ENCODE assay signal across 10 cellular contexts in the genomic region with DNA sequence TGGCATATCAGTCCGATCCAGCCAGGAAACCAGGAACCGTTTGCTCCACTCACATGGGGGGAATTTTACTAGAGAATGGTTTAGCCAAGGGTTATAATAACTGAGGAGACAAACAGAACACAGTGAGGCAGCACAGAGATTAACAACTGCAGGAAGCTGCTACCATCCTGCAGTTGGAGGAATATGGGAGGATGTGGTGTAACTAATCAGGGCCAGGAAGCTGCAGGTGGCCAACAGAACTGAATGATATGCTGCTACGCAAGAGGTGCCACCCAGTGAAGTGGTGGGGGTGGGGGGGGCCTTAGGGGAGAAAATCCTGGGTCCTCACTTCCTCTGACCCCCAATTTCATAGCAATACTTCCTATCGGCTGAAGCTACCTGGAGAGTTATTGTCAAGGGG.
DNase-seq lines count a peak whose midpoint lies in the region; ATAC-seq and TF ChIP-seq lines count a peak whose summit lies in the region.
"Had no signal": no experiment of that assay in that cellular context is flagged by ENCODE, and none has a peak within 500 bp of the region (broad histone marks: within the 10 kb centered on the region; RNA-seq: fewer than 3 reads in every experiment).

No MANE protein-coding gene starts in this region.

- POLR2A ChIA-PET in activated CD4-positive, alpha-beta memory T cell treated with anti-CD3 and anti-CD28 coated beads for 36 hours (lab: Charles Lee): interaction anchor here (0.8 to 1.5 kb wide), 2 partner anchors 14 to 23 kb away, joined by 3 to 5 read pairs; no protein-coding TSS in a partner anchor
- POLR2A ChIA-PET in PC-9 (lab: Charles Lee; ENCODE audit: unreplicated experiment): no interaction called here

- H3K27ac ChIP-seq in neutrophil (peak overlapping the region; percentile 82), PC-9 (no peak overlapping the region)

- H3K27me3 ChIP-seq in neutrophil (no peaks in the 10 kb centered on the region), PC-9 (ENCODE audit: insufficient read depth, low read depth) (no peaks in the 10 kb centered on the region)

- no peaks in the 10 kb centered on the region for H3K27me3 Mint-ChIP-seq in activated CD4-positive, alpha-beta T cell treated with anti-CD3 and anti-CD28 coated beads, Interleukin-2, amount 10 ng/mL, durations not matched to agents 24 days and 14 days
- H3K27me3 Mint-ChIP-seq in activated CD4-positive, alpha-beta memory T cell treated with anti-CD3 and anti-CD28 coated beads for 36 hours: no peaks in the 10 kb centered on the region

- DNase-seq in activated CD4-positive, alpha-beta T cell treated with anti-CD3 and anti-CD28 coated beads, Interleukin-2, amount 10 ng/mL, durations not matched to agents 24 days and 14 days: peak; percentile 74
- no peak for DNase-seq in activated CD4-positive, alpha-beta T cell treated with anti-CD3 and anti-CD28 coated beads, Interleukin-2, amount 50 U/mL, for 1 hour
- peak; percentile 67 for DNase-seq in KG1 (lab: John Stamatoyannopoulos, UW)
- peak; percentile 47 for DNase-seq in activated CD4-positive, alpha-beta memory T cell treated with anti-CD3 and anti-CD28 coated beads for 36 hours
- no peak for DNase-seq in PC-9
- DNase-seq: kidney, NCI-H2081 treated with DMSO at 0.1 percent for 48 hours had no signal

- no peak overlapping the region for H3K4me2 ChIP-seq in PC-9

- no peaks in the 10 kb centered on the region for H3K79me2 ChIP-seq in PC-9 (ENCODE audit: low read depth)

- no peak for TF ChIP-seq CTCF in neutrophil (IDR thresholded peaks at IDR 0.05)
- no peak for TF ChIP-seq CTCF in PC-9 (conservative IDR thresholded peaks at IDR 0.05)

- H3F3A ChIP-seq in PC-9 (ENCODE audit: insufficient read depth, low read depth): no peaks in the 10 kb centered on the region

- peaks cover 27 to 29% of the 10 kb centered on the region in 2 experiments for H3K4me1 ChIP-seq in neutrophil (ENCODE audit: control insufficient read depth in 1 of 2, insufficient read depth in 1 of 2, low read depth in 1 of 2, low read length in 1 of 2)
- no peaks in the 10 kb centered on the region for H3K4me1 ChIP-seq in PC-9 (replicated peaks; ENCODE audit: insufficient read depth)

- ATAC-seq in GM19455 (IDR thresholded peaks at IDR 0.05; ENCODE audit: unreplicated experiment) (no peak), GM19395 (IDR thresholded peaks at IDR 0.05; ENCODE audit: unreplicated experiment) (no peak)

- H2AFZ ChIP-seq in PC-9: no peak overlapping the region

- peaks cover 75% of the 10 kb centered on the region for H3K4me1 Mint-ChIP-seq in activated CD4-positive, alpha-beta T cell treated with anti-CD3 and anti-CD28 coated beads, Interleukin-2, amount 10 ng/mL, durations not matched to agents 24 days and 14 days
- H3K4me1 Mint-ChIP-seq in activated CD4-positive, alpha-beta memory T cell treated with anti-CD3 and anti-CD28 coated beads for 36 hours (ENCODE audit: low read depth): peaks cover 84% of the 10 kb centered on the region

- peak overlapping the region; percentile 89 for H3K27ac Mint-ChIP-seq in activated CD4-positive, alpha-beta T cell treated with anti-CD3 and anti-CD28 coated beads, Interleukin-2, amount 10 ng/mL, durations not matched to agents 24 days and 14 days
- peak overlapping the region; percentile 84 for H3K27ac Mint-ChIP-seq in activated CD4-positive, alpha-beta memory T cell treated with anti-CD3 and anti-CD28 coated beads for 36 hours

- intact Hi-C loops in activated CD4-positive, alpha-beta T cell treated with anti-CD3 and anti-CD28 coated beads, Interleukin-2, amount 10 ng/mL, durations not matched to agents 24 days and 14 days (cut with micrococcal nuclease): loop anchor here (5.0 kb wide), 1 partner anchor 306 kb away; a partner anchor contains a TSS
- intact Hi-C loops in activated CD4-positive, alpha-beta memory T cell treated with anti-CD3 and anti-CD28 coated beads for 36 hours (cut with micrococcal nuclease): loop anchor here (2.0 to 5.0 kb wide), 2 partner anchors 236 to 306 kb away; a partner anchor contains a TSS
- intact Hi-C loops in PC-9 (cut with micrococcal nuclease; ENCODE audit: unreplicated experiment): no loop called here

- no peaks in the 10 kb centered on the region for H3K9me2 ChIP-seq in PC-9 (ENCODE audit: insufficient read depth)

- H3K36me3 ChIP-seq in neutrophil: no peaks in the 10 kb centered on the region
- no peaks in the 10 kb centered on the region for H3K36me3 ChIP-seq in PC-9 (ENCODE audit: low read depth)

- H3K4me3 ChIP-seq in neutrophil (ENCODE audit: low read depth in 1 of 2, low read length in 1 of 2) (peak overlapping the region in 1 of 2 experiments; percentile 9), PC-9 (no peak overlapping the region)

- CTCF ChIA-PET in activated CD4-positive, alpha-beta memory T cell treated with anti-CD3 and anti-CD28 coated beads for 36 hours (lab: Charles Lee): interaction anchor here (0.6 to 1.1 kb wide), 2 partner anchors 15 to 69 kb away, joined by 3 read pairs; no protein-coding TSS in a partner anchor
- CTCF ChIA-PET in PC-9 (lab: Charles Lee): no interaction called here

- H3K9me3 ChIP-seq in neutrophil (no peaks in the 10 kb centered on the region), PC-9 (ENCODE audit: insufficient read depth, low read depth) (no peaks in the 10 kb centered on the region)

- H3K4me3 Mint-ChIP-seq in activated CD4-positive, alpha-beta T cell treated with anti-CD3 and anti-CD28 coated beads, Interleukin-2, amount 10 ng/mL, durations not matched to agents 24 days and 14 days: peak overlapping the region; percentile 72
- peak overlapping the region; percentile 17 for H3K4me3 Mint-ChIP-seq in activated CD4-positive, alpha-beta memory T cell treated with anti-CD3 and anti-CD28 coated beads for 36 hours

- peaks cover 6% of the 10 kb centered on the region for H3K36me3 Mint-ChIP-seq in activated CD4-positive, alpha-beta T cell treated with anti-CD3 and anti-CD28 coated beads, Interleukin-2, amount 10 ng/mL, durations not matched to agents 24 days and 14 days (ENCODE audit: low read depth)
- peaks cover 1% of the 10 kb centered on the region for H3K36me3 Mint-ChIP-seq in activated CD4-positive, alpha-beta memory T cell treated with anti-CD3 and anti-CD28 coated beads for 36 hours

- BruUV-seq in PC-9 (replicated peaks; lab: Mats Ljungman, UMichigan): no TSS peak

- H3K9me3 Mint-ChIP-seq in activated CD4-positive, alpha-beta T cell treated with anti-CD3 and anti-CD28 coated beads, Interleukin-2, amount 10 ng/mL, durations not matched to agents 24 days and 14 days: peaks cover 4% of the 10 kb centered on the region
- no peaks in the 10 kb centered on the region for H3K9me3 Mint-ChIP-seq in activated CD4-positive, alpha-beta memory T cell treated with anti-CD3 and anti-CD28 coated beads for 36 hours

- H4K20me1 ChIP-seq in PC-9 (ENCODE audit: insufficient read depth): no peaks in the 10 kb centered on the region

Comparison
In these comparisons a context has a peak if more than half of its experiments do, and no peak if none do; other contexts are left out.
1. DNase-seq: peak in activated CD4-positive, alpha-beta T cell treated with anti-CD3 and anti-CD28 coated beads, Interleukin-2, amount 10 ng/mL, durations not matched to agents 24 days and 14 days (single experiment), KG1 (single experiment) and activated CD4-positive, alpha-beta memory T cell treated with anti-CD3 and anti-CD28 coated beads for 36 hours (single experiment); none in activated CD4-positive, alpha-beta T cell treated with anti-CD3 and anti-CD28 coated beads, Interleukin-2, amount 50 U/mL, for 1 hour (single experiment) and PC-9 (0 of 2).